Comparison of ENCODE assay signal across 8 cellular contexts in the genomic region with DNA sequence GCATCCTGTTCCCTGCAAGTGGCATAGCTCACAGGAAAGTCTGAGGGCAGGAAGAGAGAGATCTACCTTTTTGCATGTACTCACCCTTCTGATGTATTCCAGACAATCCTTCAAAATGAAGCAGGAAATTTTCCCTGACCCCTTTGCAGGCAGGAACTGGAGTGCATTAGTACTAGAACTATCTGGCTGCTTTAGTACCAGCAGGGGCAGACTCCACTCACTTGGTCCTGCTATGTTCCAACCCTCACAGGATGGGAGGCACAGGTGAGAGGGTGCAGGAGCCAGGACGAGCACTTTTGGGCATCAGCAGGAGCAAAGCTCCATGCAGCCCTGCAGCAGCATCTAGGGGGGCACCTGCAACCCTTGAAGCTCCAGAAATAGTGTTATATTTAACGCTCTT.
"Had no signal": no experiment of that assay in that cellular context is flagged by ENCODE, and none has a peak within 500 bp of the region (broad histone marks: within the 10 kb centered on the region; RNA-seq: fewer than 3 reads in every experiment).

No MANE protein-coding gene starts in this region.

- H3K27ac Mint-ChIP-seq: H9, IgD-negative memory B cell had no signal

- H3K9ac ChIP-seq: GM23248, KMS-11 had no signal

- H3K4me3 Mint-ChIP-seq: H9, IgD-negative memory B cell had no signal

- H3K4me3 ChIP-seq: GM23248 had no signal

- H3K27ac ChIP-seq: GM23248, HL-60, KMS-11 had no signal

- H3K36me3 Mint-ChIP-seq: IgD-negative memory B cell had no signal

- H2AFZ ChIP-seq: GM23248 had no signal

- ATAC-seq: HepG2 had no signal

- H3K4me1 Mint-ChIP-seq: IgD-negative memory B cell had no signal

- H3K27me3 Mint-ChIP-seq: IgD-negative memory B cell had no signal

- H3K9me3 Mint-ChIP-seq: H9, IgD-negative memory B cell had no signal

- DNase-seq: GM23248, H9, HCEC 1CT, KBM-7 had no signal

- H3K4me2 ChIP-seq: KMS-11 had no signal
